ENCODE assay signal across 13 cellular contexts in genomic region chr7:45813771-45814170, GRCh38. TPM values are rescaled to one million over a fixed set of nuclear protein-coding genes. Genes with fewer than 3 reads are reported as not detected.
"Had no signal": no experiment of that assay in that cellular context is flagged by ENCODE, and none has a peak within 500 bp of the region (broad histone marks: within the 10 kb centered on the region; RNA-seq: fewer than 3 reads in every experiment).

No MANE protein-coding gene starts in this region.

RNA-seq across cellular contexts. Expression of gene CCDC201, which starts 59.1 kb away (rescaled TPM):
- total RNA-seq: stomach, subcutaneous adipose tissue, suprapubic skin, temporal lobe, thoracic aorta, thyroid gland, tibial nerve, transverse colon, upper lobe of left lung, upper lobe of right lung, ureter, urinary bladder, vagina had no signal
- polyA plus RNA-seq: stomach, urinary bladder had no signal
